8 cellular contexts compared by ENCODE assay signal in the genomic region with DNA sequence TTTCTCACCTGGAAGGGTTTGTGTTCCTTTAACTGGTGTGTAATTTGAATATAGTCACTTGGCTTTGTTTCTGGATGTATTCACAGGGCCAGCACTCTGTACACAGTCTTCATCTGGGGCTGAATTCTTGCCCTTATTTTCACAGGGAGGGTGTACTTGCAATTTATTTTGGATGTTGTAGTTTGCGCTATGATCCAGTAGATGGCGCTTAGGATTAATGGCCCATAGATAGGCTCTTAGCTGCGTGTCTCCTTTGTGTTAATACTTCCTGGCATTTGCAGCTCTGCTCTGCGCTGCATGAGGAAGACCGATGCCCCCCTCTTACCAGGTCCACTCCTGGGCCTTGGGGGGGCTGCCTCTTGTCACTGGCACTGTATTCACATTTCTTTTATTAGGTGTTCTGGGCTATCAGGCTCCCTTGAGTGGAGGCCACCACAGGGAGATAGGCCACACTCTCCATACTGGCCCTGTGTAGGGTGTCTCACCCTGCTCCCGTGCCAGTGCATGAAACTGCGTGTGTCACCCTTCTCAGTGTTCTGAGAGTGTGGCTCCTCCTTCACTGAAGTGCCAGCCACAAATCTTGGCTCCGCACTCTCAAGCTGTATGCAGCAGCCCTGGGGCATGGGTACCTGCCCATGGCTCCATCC.
DNase-seq lines count a peak whose midpoint lies in the region; ATAC-seq and TF ChIP-seq lines count a peak whose summit lies in the region.

No MANE protein-coding gene starts in this region.

- H3K27ac Mint-ChIP-seq in chondrocyte (ENCODE audit: unreplicated experiment) (no peak overlapping the region), natural killer cell (no peak overlapping the region)

- intact Hi-C loops in natural killer cell (cut with micrococcal nuclease): no loop called here

- H3K27me3 Mint-ChIP-seq in chondrocyte (ENCODE audit: low read depth) (no peaks in the 10 kb centered on the region), natural killer cell (ENCODE audit: low read depth in 2 of 2) (peaks cover 0 to 16% of the 10 kb centered on the region in 2 donors)

- no peaks in the 10 kb centered on the region for H3K36me3 Mint-ChIP-seq in chondrocyte (ENCODE audit: low read depth)
- H3K36me3 Mint-ChIP-seq in natural killer cell: no peaks in the 10 kb centered on the region

- H3K4me1 Mint-ChIP-seq in chondrocyte (ENCODE audit: low read depth) (no peaks in the 10 kb centered on the region), natural killer cell (no peaks in the 10 kb centered on the region)

- TF ChIP-seq CTCF in chondrocyte (IDR thresholded peaks at IDR 0.05) (peak; percentile 77), natural killer cell (IDR thresholded peaks at IDR 0.05) (peak; percentile 16)

- H3K9me3 Mint-ChIP-seq in chondrocyte (ENCODE audit: low read depth) (no peaks in the 10 kb centered on the region), natural killer cell (no peaks in the 10 kb centered on the region)

- peak; percentile 49 for DNase-seq in NCI-H1092 treated with DMSO at 0.1 percent for 48 hours (lab: John Stamatoyannopoulos, UW)
- DNase-seq in NCI-H1092 (lab: John Stamatoyannopoulos, UW): no peak
- DNase-seq in NCI-H526 treated with DMSO at 0.1 percent for 48 hours (lab: John Stamatoyannopoulos, UW): peak; percentile 7
- no peak for DNase-seq in chondrocyte (ENCODE audit: low spot score)
- DNase-seq in natural killer cell: no peak
- no peak for DNase-seq in stimulated activated naive CD4-positive, alpha-beta T cell treated with Interleukin-2 at 50 U/mL for 16 hours (lab: John Stamatoyannopoulos, UW)

- peak; percentile 95 for ATAC-seq in GM18870 (IDR thresholded peaks at IDR 0.05; ENCODE audit: unreplicated experiment)
- ATAC-seq in HG02981 (IDR thresholded peaks at IDR 0.05; ENCODE audit: unreplicated experiment): peak; percentile 85
- peak in 1 of 3 donors; percentile 73 for ATAC-seq in natural killer cell

- H3K4me3 Mint-ChIP-seq in chondrocyte (ENCODE audit: unreplicated experiment) (no peak overlapping the region), natural killer cell (no peak overlapping the region)

Comparison
In these comparisons a context has a peak if more than half of its experiments do, and no peak if none do; other contexts are left out.
1. DNase-seq: peak in NCI-H1092 treated with DMSO at 0.1 percent for 48 hours (single experiment) and NCI-H526 treated with DMSO at 0.1 percent for 48 hours (single experiment); none in NCI-H1092 (single experiment), chondrocyte (single experiment), natural killer cell (single experiment) and stimulated activated naive CD4-positive, alpha-beta T cell treated with Interleukin-2 at 50 U/mL for 16 hours (single experiment).